8 cellular contexts compared by ENCODE assay signal in the genomic region with DNA sequence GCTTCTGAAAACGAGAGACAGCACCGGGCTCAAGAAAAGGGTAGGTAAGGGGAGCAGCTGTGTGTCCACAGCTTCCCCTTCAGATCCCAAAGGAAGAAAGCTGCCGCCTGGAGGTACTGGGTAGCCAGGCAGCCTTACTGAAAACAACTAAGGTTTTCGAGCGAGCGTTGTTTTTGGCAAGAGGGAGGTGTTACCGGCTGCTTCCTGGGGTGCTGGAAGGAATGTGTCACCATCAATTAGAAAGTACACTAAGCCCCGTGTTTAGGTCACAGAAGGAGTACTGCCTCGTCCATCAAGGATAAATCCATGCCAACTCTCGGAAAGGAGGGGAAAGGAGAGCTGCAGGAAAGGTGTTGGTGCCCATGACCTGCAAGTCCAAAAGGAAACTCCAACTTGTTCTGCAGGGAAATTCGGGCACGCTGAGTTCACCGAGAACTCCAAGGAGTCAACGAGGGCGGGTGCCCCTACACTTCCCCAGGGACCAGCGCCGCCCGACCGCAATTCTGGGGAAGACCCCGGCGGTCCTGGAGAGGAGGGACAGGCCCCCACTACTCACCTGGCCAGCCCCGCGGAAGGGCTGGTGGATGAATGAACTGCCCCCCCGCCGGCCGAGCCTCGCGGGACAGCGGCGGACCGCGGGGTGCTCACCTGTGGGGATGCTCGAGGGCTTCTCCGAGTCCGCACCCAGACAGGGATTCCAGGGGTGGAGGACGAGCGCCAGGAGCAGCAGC. TPM values are rescaled to one million over a fixed set of nuclear protein-coding genes. Genes with fewer than 3 reads are reported as not detected.
DNase-seq lines count a peak whose midpoint lies in the region; ATAC-seq, FAIRE-seq and TF ChIP-seq lines count a peak whose summit lies in the region.

No MANE protein-coding gene starts in this region.

- peak overlapping the region; percentile 80 for H3K4me2 ChIP-seq in keratinocyte (ENCODE audit: control insufficient read depth, extremely low read depth, insufficient read depth, low read depth, low read length)

- H3K9me3 ChIP-seq in HUES6 (ENCODE audit: control insufficient read depth, insufficient read depth, low read depth, low read length): no peaks in the 10 kb centered on the region
- H3K9me3 ChIP-seq in SJSA1 (replicated peaks): no peaks in the 10 kb centered on the region
- H3K9me3 ChIP-seq in colonic mucosa: no peaks in the 10 kb centered on the region
- no peaks in the 10 kb centered on the region for H3K9me3 ChIP-seq in keratinocyte (ENCODE audit: control insufficient read depth, low read depth, low read length)

- peak; percentile 73 for DNase-seq in AG08396 (ENCODE audit: low spot score)
- peak; percentile 75 to 85 for DNase-seq in SJSA1 (ENCODE audit: low read depth in 1 of 2, low spot score in 2 of 2)
- peak; percentile 77 for DNase-seq in colonic mucosa
- DNase-seq in keratinocyte (ENCODE audit: low read depth, low spot score): no peak
- DNase-seq in activated gamma-delta T cell treated with Interleukin-2 at 50 U/mL for 16 hours: no peak

- H3K27me3 ChIP-seq in HUES6 (ENCODE audit: control insufficient read depth, insufficient read depth, low read length) (peaks cover 14% of the 10 kb centered on the region; the same call in 1 of the 2 replicates), SJSA1 (replicated peaks) (no peaks in the 10 kb centered on the region), colonic mucosa (no peaks in the 10 kb centered on the region), keratinocyte (ENCODE audit: control insufficient read depth, extremely low read depth, insufficient read depth, low read length) (no peaks in the 10 kb centered on the region)

- H3K4me1 ChIP-seq in HUES6 (ENCODE audit: control insufficient read depth, insufficient read depth, low read length) (peaks cover 44% of the 10 kb centered on the region), SJSA1 (replicated peaks) (peaks cover 70% of the 10 kb centered on the region), colonic mucosa (no peaks in the 10 kb centered on the region), keratinocyte (ENCODE audit: control insufficient read depth, extremely low read depth, insufficient read depth, low read length) (peaks cover 22% of the 10 kb centered on the region)

- H3K4me3 ChIP-seq in HUES6 (ENCODE audit: low read depth, low read length) (peak overlapping the region; percentile 72), SJSA1 (peak overlapping the region; percentile 83), colonic mucosa (peak overlapping the region; percentile 67), keratinocyte (ENCODE audit: control insufficient read depth in 2 of 3, extremely low read depth in 1 of 3, insufficient read depth in 2 of 3, low read depth in 1 of 3, low read length in 3 of 3) (peak overlapping the region; percentile 50 to 72 (median 65)), skin epidermis (peak overlapping the region; percentile 58 to 67 (median 60))

- H3K79me2 ChIP-seq in keratinocyte (ENCODE audit: control insufficient read depth, insufficient read depth, low read length): peaks cover 13% of the 10 kb centered on the region

- ATAC-seq in GM18873 (IDR thresholded peaks at IDR 0.05; ENCODE audit: low FRiP score, unreplicated experiment): peak; percentile 9

- intact Hi-C loops in colonic mucosa (cut with DNase I): no loop called here

- dilution Hi-C loops in keratinocyte (cut with MboI; ENCODE audit: extremely low pct_ligation_motif_present, low sequenced_read_pairs): no loop called here

- H3K9me1 ChIP-seq in keratinocyte (ENCODE audit: control insufficient read depth, extremely low read depth, insufficient read depth, low read length): no peaks in the 10 kb centered on the region

- FAIRE-seq in keratinocyte (lab: Jason Lieb, UNC): peak; percentile 79

- H3K36me3 ChIP-seq in HUES6 (ENCODE audit: control insufficient read depth, insufficient read depth, low read length) (no peaks in the 10 kb centered on the region), SJSA1 (peaks cover 8% of the 10 kb centered on the region), colonic mucosa (no peaks in the 10 kb centered on the region), keratinocyte (ENCODE audit: control insufficient read depth in 2 of 2, extremely low read depth in 1 of 2, insufficient read depth in 2 of 2, low read length in 2 of 2) (no peaks in the 10 kb centered on the region)

- H3K9ac ChIP-seq in HUES6 (ENCODE audit: low read length) (peak overlapping the region; percentile 83), colonic mucosa (ENCODE audit: low read depth in 2 of 2, low read length in 2 of 2) (peak overlapping the region; percentile 76 to 96), keratinocyte (ENCODE audit: control insufficient read depth, extremely low read depth, insufficient read depth, low read length) (peak overlapping the region; percentile 79)

- no peaks in the 10 kb centered on the region for H4K20me1 ChIP-seq in keratinocyte (ENCODE audit: control insufficient read depth, extremely low read depth, insufficient read depth, low read length)

- H2AFZ ChIP-seq in keratinocyte (ENCODE audit: control insufficient read depth, low read length): peak overlapping the region; percentile 43

- TF ChIP-seq CTCF in colonic mucosa (IDR thresholded peaks at IDR 0.05) (peak; percentile 40), keratinocyte (optimal IDR thresholded peaks at IDR 0.05 in 1 of 3, IDR thresholded peaks at IDR 0.05 in 1 of 3, conservative IDR thresholded peaks at IDR 0.05 in 1 of 3; ENCODE audit: extremely low read depth in 1 of 3, insufficient read depth in 2 of 3, low read length in 3 of 3) (peak; percentile 55 to 64 (median 56))

- peak overlapping the region; percentile 75; the same call in 1 of the 2 replicates for H3K27ac ChIP-seq in HUES6 (ENCODE audit: low read depth, low read length)
- H3K27ac ChIP-seq in SJSA1: peak overlapping the region; percentile 83
- peak overlapping the region; percentile 94 for H3K27ac ChIP-seq in colonic mucosa
- peak overlapping the region; percentile 35 for H3K27ac ChIP-seq in keratinocyte (ENCODE audit: control insufficient read depth, insufficient read depth, low read length)
- peak overlapping the region; percentile 64 to 92 (median 82) for H3K27ac ChIP-seq in skin epidermis

RNA-seq across cellular contexts. Expression of gene PLOD2, which starts 0.6 kb away (rescaled TPM):
- 109 and 129 TPM in 2 replicates for total RNA-seq in SJSA1 (2014; rRNA removed; shearing (Covaris generic))
- total RNA-seq in colonic mucosa: 100 to 1,000 TPM in 1 of 2 donors, 10 to 100 TPM in 1; 66.7 to 245 TPM
- 14.3 to 30.0 TPM (median 22.3 TPM) in 3 replicates for polyA plus RNA-seq in keratinocyte
- polyA plus RNA-seq in keratinocyte (2011; ENCODE audit: low read depth): 30.4 TPM
- 10.6 and 19.8 TPM in 2 replicates for polyA plus RNA-seq in keratinocyte (2011; cell fraction: cytosol; rRNA removed)
- polyA plus RNA-seq in keratinocyte (2011; cell fraction: nucleus; rRNA removed): 35.2 and 56.0 TPM in 2 replicates
- 8.7 and 26.0 TPM in 2 replicates for polyA plus RNA-seq in keratinocyte (2012; ENCODE audit: low replicate concordance)
- 4.1 to 27.4 TPM (median 16.5 TPM) in 3 replicates for polyA minus RNA-seq in keratinocyte
- 19.0 TPM for polyA minus RNA-seq in keratinocyte (2011; cell fraction: cytosol; rRNA and poly(A)+ RNA removed)
- 44.4 and 89.7 TPM in 2 replicates for polyA minus RNA-seq in keratinocyte (2011; cell fraction: nucleus; rRNA and poly(A)+ RNA removed)

Comparison
In these comparisons a context has a peak if more than half of its experiments do, and no peak if none do; other contexts are left out.
1. DNase-seq: peak in AG08396 (single experiment), SJSA1 (2 of 2) and colonic mucosa (single experiment); none in keratinocyte (single experiment) and activated gamma-delta T cell treated with Interleukin-2 at 50 U/mL for 16 hours (single experiment).
2. H3K27ac ChIP-seq: peak in every context shown above with its lines; median percentile 94 in colonic mucosa; 83 in SJSA1; 82 in skin epidermis; 75 in HUES6; 35 in keratinocyte.
3. Peak in every context shown above with its lines, with median percentiles within 50 percentile points of each other: H3K4me3 ChIP-seq and H3K9ac ChIP-seq.